1 cellular context compared by ENCODE assay signal in the genomic region with DNA sequence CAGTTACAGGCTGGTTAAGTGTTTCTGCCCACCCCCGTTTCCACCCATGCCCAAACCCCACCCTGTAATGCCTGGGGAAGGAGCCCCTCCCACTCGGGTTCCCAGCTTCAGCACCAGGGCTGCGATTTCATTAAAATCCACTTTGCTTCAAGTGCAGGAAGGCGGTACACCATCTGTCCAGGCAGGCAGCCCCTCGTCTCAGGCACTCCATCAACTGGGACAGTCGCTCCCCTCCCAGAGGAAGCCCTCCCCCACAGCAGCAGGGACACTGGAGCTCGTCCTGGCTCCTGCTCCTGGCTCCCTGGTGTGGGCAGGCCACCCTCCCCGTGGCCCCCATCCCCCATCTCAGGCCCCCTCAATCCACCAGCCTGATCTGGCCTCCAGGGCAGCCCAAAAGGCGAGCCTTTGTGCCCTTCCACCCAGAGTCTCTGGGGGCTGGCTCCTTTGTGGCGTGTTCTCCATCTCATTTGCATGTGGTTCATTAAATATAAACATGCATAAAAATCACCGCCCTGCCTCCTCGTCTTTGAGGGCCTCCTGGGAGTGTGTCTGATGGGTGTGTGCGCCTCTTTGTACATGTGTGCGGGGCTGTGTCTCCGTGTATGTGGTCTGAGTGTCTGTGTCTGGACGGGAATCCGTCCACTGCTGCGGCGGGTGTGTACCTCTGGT.
TF ChIP-seq lines count a peak whose summit lies in the region.

No MANE protein-coding gene starts in this region.

TF ChIP-seq in H1, 55 proteins besides CTCF, POLR2A, EP300 and RAD21:
- TF ChIP-seq, protein P1, sequence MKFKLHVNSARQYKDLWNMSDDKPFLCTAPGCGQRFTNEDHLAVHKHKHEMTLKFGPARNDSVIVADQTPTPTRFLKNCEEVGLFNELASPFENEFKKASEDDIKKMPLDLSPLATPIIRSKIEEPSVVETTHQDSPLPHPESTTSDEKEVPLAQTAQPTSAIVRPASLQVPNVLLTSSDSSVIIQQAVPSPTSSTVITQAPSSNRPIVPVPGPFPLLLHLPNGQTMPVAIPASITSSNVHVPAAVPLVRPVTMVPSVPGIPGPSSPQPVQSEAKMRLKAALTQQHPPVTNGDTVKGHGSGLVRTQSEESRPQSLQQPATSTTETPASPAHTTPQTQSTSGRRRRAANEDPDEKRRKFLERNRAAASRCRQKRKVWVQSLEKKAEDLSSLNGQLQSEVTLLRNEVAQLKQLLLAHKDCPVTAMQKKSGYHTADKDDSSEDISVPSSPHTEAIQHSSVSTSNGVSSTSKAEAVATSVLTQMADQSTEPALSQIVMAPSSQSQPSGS (IDR thresholded peaks at IDR 0.05; ENCODE audit: low read length) = no peak
- TF ChIP-seq RNF2 (IDR thresholded peaks at IDR 0.05; ENCODE audit: borderline replicate concordance, low read depth, low read length, missing control alignments, poor library complexity, severe bottlenecking) (no peak), SP1 (IDR thresholded peaks at IDR 0.05; ENCODE audit: low read depth, low read length) (no peak), ZNF274 (IDR thresholded peaks at IDR 0.05; ENCODE audit: borderline replicate concordance, extremely low read depth, low read length) (no peak), EGR1 (IDR thresholded peaks at IDR 0.05; ENCODE audit: borderline replicate concordance, low read depth, low read length) (no peak), MAFK (IDR thresholded peaks at IDR 0.05; ENCODE audit: low read depth, low read length) (no peak), ASH2L (IDR thresholded peaks at IDR 0.05; ENCODE audit: low read length) (no peak), CBX8 (IDR thresholded peaks at IDR 0.05; ENCODE audit: borderline replicate concordance, low read depth, low read length) (no peak), NANOG (IDR thresholded peaks at IDR 0.05; ENCODE audit: insufficient read depth, low read depth, low read length, poor library complexity, severe bottlenecking) (no peak), YY1 (IDR thresholded peaks at IDR 0.05; ENCODE audit: low read depth, low read length) (no peak), BCL11A (IDR thresholded peaks at IDR 0.05; ENCODE audit: low read depth in 2 of 2, low read length in 2 of 2) (no peak), RFX5 (IDR thresholded peaks at IDR 0.05; ENCODE audit: borderline replicate concordance, low read depth, low read length) (no peak), SIX5 (IDR thresholded peaks at IDR 0.05; ENCODE audit: low read depth, low read length) (no peak), CTBP2 (IDR thresholded peaks at IDR 0.05; ENCODE audit: borderline replicate concordance, insufficient read depth, insufficient read length, low read length) (no peak), JUN (IDR thresholded peaks at IDR 0.05; ENCODE audit: low read depth, low read length) (no peak)
- TF ChIP-seq, protein P2, sequence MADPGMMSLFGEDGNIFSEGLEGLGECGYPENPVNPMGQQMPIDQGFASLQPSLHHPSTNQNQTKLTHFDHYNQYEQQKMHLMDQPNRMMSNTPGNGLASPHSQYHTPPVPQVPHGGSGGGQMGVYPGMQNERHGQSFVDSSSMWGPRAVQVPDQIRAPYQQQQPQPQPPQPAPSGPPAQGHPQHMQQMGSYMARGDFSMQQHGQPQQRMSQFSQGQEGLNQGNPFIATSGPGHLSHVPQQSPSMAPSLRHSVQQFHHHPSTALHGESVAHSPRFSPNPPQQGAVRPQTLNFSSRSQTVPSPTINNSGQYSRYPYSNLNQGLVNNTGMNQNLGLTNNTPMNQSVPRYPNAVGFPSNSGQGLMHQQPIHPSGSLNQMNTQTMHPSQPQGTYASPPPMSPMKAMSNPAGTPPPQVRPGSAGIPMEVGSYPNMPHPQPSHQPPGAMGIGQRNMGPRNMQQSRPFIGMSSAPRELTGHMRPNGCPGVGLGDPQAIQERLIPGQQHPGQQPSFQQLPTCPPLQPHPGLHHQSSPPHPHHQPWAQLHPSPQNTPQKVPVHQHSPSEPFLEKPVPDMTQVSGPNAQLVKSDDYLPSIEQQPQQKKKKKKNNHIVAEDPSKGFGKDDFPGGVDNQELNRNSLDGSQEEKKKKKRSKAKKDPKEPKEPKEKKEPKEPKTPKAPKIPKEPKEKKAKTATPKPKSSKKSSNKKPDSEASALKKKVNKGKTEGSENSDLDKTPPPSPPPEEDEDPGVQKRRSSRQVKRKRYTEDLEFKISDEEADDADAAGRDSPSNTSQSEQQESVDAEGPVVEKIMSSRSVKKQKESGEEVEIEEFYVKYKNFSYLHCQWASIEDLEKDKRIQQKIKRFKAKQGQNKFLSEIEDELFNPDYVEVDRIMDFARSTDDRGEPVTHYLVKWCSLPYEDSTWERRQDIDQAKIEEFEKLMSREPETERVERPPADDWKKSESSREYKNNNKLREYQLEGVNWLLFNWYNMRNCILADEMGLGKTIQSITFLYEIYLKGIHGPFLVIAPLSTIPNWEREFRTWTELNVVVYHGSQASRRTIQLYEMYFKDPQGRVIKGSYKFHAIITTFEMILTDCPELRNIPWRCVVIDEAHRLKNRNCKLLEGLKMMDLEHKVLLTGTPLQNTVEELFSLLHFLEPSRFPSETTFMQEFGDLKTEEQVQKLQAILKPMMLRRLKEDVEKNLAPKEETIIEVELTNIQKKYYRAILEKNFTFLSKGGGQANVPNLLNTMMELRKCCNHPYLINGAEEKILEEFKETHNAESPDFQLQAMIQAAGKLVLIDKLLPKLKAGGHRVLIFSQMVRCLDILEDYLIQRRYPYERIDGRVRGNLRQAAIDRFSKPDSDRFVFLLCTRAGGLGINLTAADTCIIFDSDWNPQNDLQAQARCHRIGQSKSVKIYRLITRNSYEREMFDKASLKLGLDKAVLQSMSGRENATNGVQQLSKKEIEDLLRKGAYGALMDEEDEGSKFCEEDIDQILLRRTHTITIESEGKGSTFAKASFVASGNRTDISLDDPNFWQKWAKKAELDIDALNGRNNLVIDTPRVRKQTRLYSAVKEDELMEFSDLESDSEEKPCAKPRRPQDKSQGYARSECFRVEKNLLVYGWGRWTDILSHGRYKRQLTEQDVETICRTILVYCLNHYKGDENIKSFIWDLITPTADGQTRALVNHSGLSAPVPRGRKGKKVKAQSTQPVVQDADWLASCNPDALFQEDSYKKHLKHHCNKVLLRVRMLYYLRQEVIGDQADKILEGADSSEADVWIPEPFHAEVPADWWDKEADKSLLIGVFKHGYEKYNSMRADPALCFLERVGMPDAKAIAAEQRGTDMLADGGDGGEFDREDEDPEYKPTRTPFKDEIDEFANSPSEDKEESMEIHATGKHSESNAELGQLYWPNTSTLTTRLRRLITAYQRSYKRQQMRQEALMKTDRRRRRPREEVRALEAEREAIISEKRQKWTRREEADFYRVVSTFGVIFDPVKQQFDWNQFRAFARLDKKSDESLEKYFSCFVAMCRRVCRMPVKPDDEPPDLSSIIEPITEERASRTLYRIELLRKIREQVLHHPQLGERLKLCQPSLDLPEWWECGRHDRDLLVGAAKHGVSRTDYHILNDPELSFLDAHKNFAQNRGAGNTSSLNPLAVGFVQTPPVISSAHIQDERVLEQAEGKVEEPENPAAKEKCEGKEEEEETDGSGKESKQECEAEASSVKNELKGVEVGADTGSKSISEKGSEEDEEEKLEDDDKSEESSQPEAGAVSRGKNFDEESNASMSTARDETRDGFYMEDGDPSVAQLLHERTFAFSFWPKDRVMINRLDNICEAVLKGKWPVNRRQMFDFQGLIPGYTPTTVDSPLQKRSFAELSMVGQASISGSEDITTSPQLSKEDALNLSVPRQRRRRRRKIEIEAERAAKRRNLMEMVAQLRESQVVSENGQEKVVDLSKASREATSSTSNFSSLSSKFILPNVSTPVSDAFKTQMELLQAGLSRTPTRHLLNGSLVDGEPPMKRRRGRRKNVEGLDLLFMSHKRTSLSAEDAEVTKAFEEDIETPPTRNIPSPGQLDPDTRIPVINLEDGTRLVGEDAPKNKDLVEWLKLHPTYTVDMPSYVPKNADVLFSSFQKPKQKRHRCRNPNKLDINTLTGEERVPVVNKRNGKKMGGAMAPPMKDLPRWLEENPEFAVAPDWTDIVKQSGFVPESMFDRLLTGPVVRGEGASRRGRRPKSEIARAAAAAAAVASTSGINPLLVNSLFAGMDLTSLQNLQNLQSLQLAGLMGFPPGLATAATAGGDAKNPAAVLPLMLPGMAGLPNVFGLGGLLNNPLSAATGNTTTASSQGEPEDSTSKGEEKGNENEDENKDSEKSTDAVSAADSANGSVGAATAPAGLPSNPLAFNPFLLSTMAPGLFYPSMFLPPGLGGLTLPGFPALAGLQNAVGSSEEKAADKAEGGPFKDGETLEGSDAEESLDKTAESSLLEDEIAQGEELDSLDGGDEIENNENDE (IDR thresholded peaks at IDR 0.05; ENCODE audit: insufficient replicate concordance, low read length) = no peak
- TF ChIP-seq, protein P3, sequence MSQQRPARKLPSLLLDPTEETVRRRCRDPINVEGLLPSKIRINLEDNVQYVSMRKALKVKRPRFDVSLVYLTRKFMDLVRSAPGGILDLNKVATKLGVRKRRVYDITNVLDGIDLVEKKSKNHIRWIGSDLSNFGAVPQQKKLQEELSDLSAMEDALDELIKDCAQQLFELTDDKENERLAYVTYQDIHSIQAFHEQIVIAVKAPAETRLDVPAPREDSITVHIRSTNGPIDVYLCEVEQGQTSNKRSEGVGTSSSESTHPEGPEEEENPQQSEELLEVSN (IDR thresholded peaks at IDR 0.05) = no peak
- TF ChIP-seq, protein P4, sequence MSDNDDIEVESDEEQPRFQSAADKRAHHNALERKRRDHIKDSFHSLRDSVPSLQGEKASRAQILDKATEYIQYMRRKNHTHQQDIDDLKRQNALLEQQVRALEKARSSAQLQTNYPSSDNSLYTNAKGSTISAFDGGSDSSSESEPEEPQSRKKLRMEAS (IDR thresholded peaks at IDR 0.05) = no peak
- TF ChIP-seq, protein P5, sequence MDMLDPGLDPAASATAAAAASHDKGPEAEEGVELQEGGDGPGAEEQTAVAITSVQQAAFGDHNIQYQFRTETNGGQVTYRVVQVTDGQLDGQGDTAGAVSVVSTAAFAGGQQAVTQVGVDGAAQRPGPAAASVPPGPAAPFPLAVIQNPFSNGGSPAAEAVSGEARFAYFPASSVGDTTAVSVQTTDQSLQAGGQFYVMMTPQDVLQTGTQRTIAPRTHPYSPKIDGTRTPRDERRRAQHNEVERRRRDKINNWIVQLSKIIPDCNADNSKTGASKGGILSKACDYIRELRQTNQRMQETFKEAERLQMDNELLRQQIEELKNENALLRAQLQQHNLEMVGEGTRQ (IDR thresholded peaks at IDR 0.05; ENCODE audit: low read length) = no peak
TF ChIP-seq in H1: peak in this region for 0.
